In genomic region chr7:11294965-11295364, GRCh38 we compare ENCODE assay signal across 19 cellular contexts.
DNase-seq lines count a peak whose midpoint lies in the region; ATAC-seq, FAIRE-seq and TF ChIP-seq lines count a peak whose summit lies in the region.
"Had no signal": no experiment of that assay in that cellular context is flagged by ENCODE, and none has a peak within 500 bp of the region (broad histone marks: within the 10 kb centered on the region; RNA-seq: fewer than 3 reads in every experiment).

No MANE protein-coding gene starts in this region.

- 42% methylated on average over 3 of the region's 4 CpGs for WGBS in right lobe of liver (ENCODE audit: insufficient coverage, low coverage, low lambda C conversion rate, missing lambda C conversion rate)
- 28% methylated on average over 4 of the region's 4 CpGs for WGBS in HepG2 (ENCODE audit: low lambda C conversion rate)
- WGBS in esophagus muscularis mucosa, result 69% methylated on average over 4 of the region's 4 CpGs

- in situ Hi-C loops in HepG2 (cut with HindIII; ENCODE audit: extremely low pct_ligation_motif_present, low pct_unique_long_range_greater_than_20kb), result no loop called here

- TF ChIP-seq EP300 in HepG2 (IDR thresholded peaks at IDR 0.05; ENCODE audit: low read depth in 2 of 2, low read length in 2 of 2) (no peak), HepG2 (CRISPR knock-in tag; IDR thresholded peaks at IDR 0.05; ENCODE audit: borderline replicate concordance) (no peak), esophagus muscularis mucosa (IDR thresholded peaks at IDR 0.05) (no peak)

- no peaks in the 10 kb centered on the region for H3K36me3 ChIP-seq in right lobe of liver
- H3K36me3 ChIP-seq in HepG2 (replicated peaks in 1 of 2; ENCODE audit: control insufficient read depth in 1 of 2, insufficient read depth in 2 of 2, low read length in 2 of 2), result no peaks in the 10 kb centered on the region
- no peaks in the 10 kb centered on the region for H3K36me3 ChIP-seq in esophagus muscularis mucosa
- H3K36me3 ChIP-seq: BLaER1, Peyer's patch had no signal

- H3K9me3 ChIP-seq in right lobe of liver, result no peaks in the 10 kb centered on the region
- H3K9me3 ChIP-seq in HepG2 (ENCODE audit: low read length), result no peaks in the 10 kb centered on the region
- H3K9me3 ChIP-seq in esophagus muscularis mucosa, result no peaks in the 10 kb centered on the region
- H3K9me3 ChIP-seq: BLaER1, Peyer's patch had no signal

- H3K79me2 ChIP-seq in HepG2 (ENCODE audit: insufficient read depth, low read length), result no peaks in the 10 kb centered on the region

- TF ChIP-seq POLR2A in right lobe of liver (IDR thresholded peaks at IDR 0.05), result no peak
- no peak for TF ChIP-seq POLR2A in HepG2 (IDR thresholded peaks at IDR 0.05; ENCODE audit: insufficient read depth in 1 of 2, low read depth in 2 of 2, low read length in 2 of 2)
- TF ChIP-seq POLR2A in esophagus muscularis mucosa (IDR thresholded peaks at IDR 0.05; ENCODE audit: low read depth), result no peak

- POLR2A ChIA-PET in HepG2 (lab: Yijun Ruan, JAX), result no interaction called here

- H3K4me1 ChIP-seq in right lobe of liver (no peaks in the 10 kb centered on the region), HepG2 (ENCODE audit: insufficient read depth, low read length) (no peaks in the 10 kb centered on the region), esophagus muscularis mucosa (no peaks in the 10 kb centered on the region)
- H3K4me1 ChIP-seq: BLaER1, Peyer's patch had no signal

- TF ChIP-seq RAD21 in HepG2 (CRISPR knock-in tag; IDR thresholded peaks at IDR 0.05), result no peak

- no peak overlapping the region for H3K4me3 ChIP-seq in right lobe of liver
- no peak overlapping the region for H3K4me3 ChIP-seq in HepG2 (replicated peaks in 1 of 3; ENCODE audit: insufficient read depth in 1 of 3, low read depth in 2 of 3, low read length in 3 of 3)
- H3K4me3 ChIP-seq in esophagus muscularis mucosa, result no peak overlapping the region
- H3K4me3 ChIP-seq: BLaER1, K562, Peyer's patch had no signal

- no peak for FAIRE-seq in HepG2 (lab: Jason Lieb, UNC)
- FAIRE-seq: K562 had no signal

- DNase-seq in right lobe of liver (no peak), HepG2 (ENCODE audit: low spot score) (no peak), NCI-H2171 treated with DMSO at 0.1 percent for 48 hours (lab: John Stamatoyannopoulos, UW) (peak; percentile 76), astrocyte of the hippocampus (ENCODE audit: low read depth, low spot score) (peak; percentile 19), esophagus muscularis mucosa (ENCODE audit: extremely low spot score) (no peak)
- no peak for DNase-seq in activated naive CD4-positive, alpha-beta T cell treated with anti-CD3 and anti-CD28 coated beads, Interleukin-2, amount 50 U/mL, for 16 hours
- DNase-seq: CD4-positive, alpha-beta memory T cell; DMS79 treated with DMSO at 0.1 percent for 48 hours; H9; NCI-H1417 treated with DMSO at 0.1 percent for 48 hours; NCI-H2081; NCI-H526; Peyer's patch; SW 1271; T-helper 2 cell had no signal

- ATAC-seq in right lobe of liver, result peak in 3 of 4 donors; percentile 23 to 69 (median 45)
- no peak for ATAC-seq in HepG2
- ATAC-seq in GM21576 (IDR thresholded peaks at IDR 0.05; ENCODE audit: unreplicated experiment), result no peak
- ATAC-seq in HG03378 (IDR thresholded peaks at IDR 0.05; ENCODE audit: unreplicated experiment), result no peak
- ATAC-seq: K562 had no signal

- no peaks in the 10 kb centered on the region for H4K20me1 ChIP-seq in HepG2 (ENCODE audit: insufficient read depth, low read length)
- H4K20me1 ChIP-seq: BLaER1 had no signal

- TF ChIP-seq CTCF in right lobe of liver (IDR thresholded peaks at IDR 0.05) (no peak), HepG2 (CRISPR knock-in tag; IDR thresholded peaks at IDR 0.05) (no peak), esophagus muscularis mucosa (IDR thresholded peaks at IDR 0.05) (no peak)

- H2AFZ ChIP-seq in HepG2 (ENCODE audit: low read length), result no peak overlapping the region

- BruUV-seq in HepG2 (replicated peaks; lab: Mats Ljungman, UMichigan), result no TSS peak

- no peak overlapping the region for H3K4me2 ChIP-seq in HepG2 (ENCODE audit: low read depth, low read length)
- H3K4me2 ChIP-seq: BLaER1 had no signal

- no peak overlapping the region for H3K9ac ChIP-seq in HepG2 (ENCODE audit: insufficient read depth, low read depth, low read length)
- H3K9ac ChIP-seq: BLaER1 had no signal

- CTCF ChIA-PET in HepG2 (lab: Yijun Ruan, JAX; ENCODE audit: low intra/inter-chr PET ratio, low total read pairs), result no interaction called here

- H3K27me3 ChIP-seq in right lobe of liver (no peaks in the 10 kb centered on the region), HepG2 (ENCODE audit: control insufficient read depth in 1 of 2, insufficient read depth in 2 of 2, low read length in 2 of 2) (no peaks in the 10 kb centered on the region), esophagus muscularis mucosa (no peaks in the 10 kb centered on the region)
- H3K27me3 ChIP-seq: BLaER1, Peyer's patch had no signal

- intact Hi-C loops in right lobe of liver (cut with DNase I), result no loop called here
- intact Hi-C loops in HepG2 (cut with micrococcal nuclease; ENCODE audit: unreplicated experiment), result no loop called here
- intact Hi-C loops in esophagus muscularis mucosa (cut with DNase I), result no loop called here

- H3K27ac ChIP-seq in right lobe of liver (no peak overlapping the region), HepG2 (ENCODE audit: extremely low read length, insufficient read depth, low read length) (no peak overlapping the region), esophagus muscularis mucosa (replicated peaks in 1 of 4) (no peak overlapping the region)
- H3K27ac ChIP-seq: BLaER1, Peyer's patch had no signal

TF ChIP-seq in HepG2, 621 proteins besides CTCF, POLR2A, EP300 and RAD21:
- TF ChIP-seq MTF2 (CRISPR knock-in tag; IDR thresholded peaks at IDR 0.05; ENCODE audit: borderline replicate concordance), result no peak
- TF ChIP-seq BRD4 (CRISPR knock-in tag; IDR thresholded peaks at IDR 0.05), result no peak
- TF ChIP-seq DBP (CRISPR knock-in tag; IDR thresholded peaks at IDR 0.05; ENCODE audit: not compliant biosample characterization), result no peak
- no peak for TF ChIP-seq ELF1 (CRISPR knock-in tag; IDR thresholded peaks at IDR 0.05)
- no peak for TF ChIP-seq MED13 (CRISPR knock-in tag; IDR thresholded peaks at IDR 0.05)
- TF ChIP-seq ZNF550 (CRISPR knock-in tag; IDR thresholded peaks at IDR 0.05; ENCODE audit: borderline replicate concordance), result no peak
- no peak for TF ChIP-seq ZNF224 (CRISPR knock-in tag; IDR thresholded peaks at IDR 0.05)
- TF ChIP-seq KDM6A (CRISPR knock-in tag; IDR thresholded peaks at IDR 0.05; ENCODE audit: low read depth), result no peak
- TF ChIP-seq ZNF225 (CRISPR knock-in tag; IDR thresholded peaks at IDR 0.05), result no peak
- TF ChIP-seq ZNF691 (CRISPR knock-in tag; IDR thresholded peaks at IDR 0.05; ENCODE audit: borderline replicate concordance, low read depth), result no peak

Comparison
In these comparisons a context has a peak if more than half of its experiments do, and no peak if none do; other contexts are left out.
1. ATAC-seq: peak in right lobe of liver (3 of 4); none in HepG2 (single experiment), GM21576 (single experiment) and HG03378 (single experiment).
2. DNase-seq: peak in NCI-H2171 treated with DMSO at 0.1 percent for 48 hours (single experiment) and astrocyte of the hippocampus (single experiment); none in right lobe of liver (0 of 3), HepG2 (single experiment), esophagus muscularis mucosa (single experiment) and activated naive CD4-positive, alpha-beta T cell treated with anti-CD3 and anti-CD28 coated beads, Interleukin-2, amount 50 U/mL, for 16 hours (single experiment).